ENCODE assay signal across 8 cellular contexts in genomic region chr19:57280165-57280912, GRCh38. TPM values are rescaled to one million over a fixed set of nuclear protein-coding genes. Genes with fewer than 3 reads are reported as not detected.
DNase-seq lines count a peak whose midpoint lies in the region; ATAC-seq and TF ChIP-seq lines count a peak whose summit lies in the region.

TSS of gene ZNF460 (plus strand) at chr19:57280485. CDS start at chr19:57280807, 322 bp downstream.

- 0% methylated on average over 9 of the region's 69 CpGs for WGBS in right lobe of liver (ENCODE audit: insufficient coverage, low coverage, low lambda C conversion rate, missing lambda C conversion rate)

- DNase-seq in CD1c-positive myeloid dendritic cell (ENCODE audit: extremely low spot score) (peak; percentile 99), NCI-H748 treated with DMSO at 0.1 percent for 48 hours (lab: John Stamatoyannopoulos, UW) (peak; percentile 96), right lobe of liver (peak; percentile 97)
- peak; percentile 96 for DNase-seq in activated CD4-positive, alpha-beta T cell treated with anti-CD3 and anti-CD28 coated beads, Interleukin-2, amount 50 U/mL, for 4 hours
- DNase-seq in stimulated activated CD4-positive, alpha-beta T cell treated with anti-CD3 and anti-CD28 coated beads, Interleukin-4, amount 100 ng/mL, for 4 hours: peak; percentile 95 to 96

- peak within 1 kb of the TSS; percentile 99 for H3K27ac ChIP-seq in duodenal mucosa (ENCODE audit: low read depth, low read length)
- H3K27ac ChIP-seq in right lobe of liver: peak within 1 kb of the TSS; percentile 90 to 98 (median 97)

- peaks cover 11 to 19% of the 10 kb centered on the region in 2 donors for H3K4me1 ChIP-seq in duodenal mucosa (ENCODE audit: control insufficient read depth in 1 of 2, insufficient read depth in 2 of 2, low read length in 2 of 2)
- peaks cover 0 to 19% (median 5%) of the 10 kb centered on the region in 4 donors for H3K4me1 ChIP-seq in right lobe of liver

- H3K27me3 ChIP-seq in duodenal mucosa (ENCODE audit: control insufficient read depth in 1 of 2, insufficient read depth in 2 of 2, low read length in 2 of 2) (no peaks in the 10 kb centered on the region), right lobe of liver (no peaks in the 10 kb centered on the region)

- no peak for TF ChIP-seq CTCF in right lobe of liver (IDR thresholded peaks at IDR 0.05)

- TF ChIP-seq POLR2A in right lobe of liver (IDR thresholded peaks at IDR 0.05): peak; percentile 81

- intact Hi-C loops in right lobe of liver (cut with DNase I): no loop called here

- no peaks in the 10 kb centered on the region for H3K9me3 ChIP-seq in duodenal mucosa (ENCODE audit: control insufficient read depth in 1 of 2, low read length in 2 of 2)
- H3K9me3 ChIP-seq in right lobe of liver: no peaks in the 10 kb centered on the region

- H3K36me3 ChIP-seq in duodenal mucosa (ENCODE audit: control insufficient read depth in 1 of 2, insufficient read depth in 2 of 2, low read length in 2 of 2) (peaks cover 8 to 19% of the 10 kb centered on the region in 2 donors), right lobe of liver (peaks cover 7 to 16% (median 9%) of the 10 kb centered on the region in 4 donors)

- ATAC-seq in GM19397 (IDR thresholded peaks at IDR 0.05; ENCODE audit: unreplicated experiment) (peak; percentile 72), HG03565 (IDR thresholded peaks at IDR 0.05; ENCODE audit: unreplicated experiment) (peak; percentile 53), right lobe of liver (peak; percentile 94 to 98 (median 97))

- H3K4me3 ChIP-seq in duodenal mucosa (ENCODE audit: low read depth in 1 of 2, low read length in 2 of 2): peak within 1 kb of the TSS; percentile 97 to 99
- H3K4me3 ChIP-seq in right lobe of liver: peak within 1 kb of the TSS; percentile 88 to 98 (median 97)

- H3K9ac ChIP-seq in duodenal mucosa (ENCODE audit: low read depth in 1 of 2, low read length in 2 of 2): peak within 1 kb of the TSS; percentile 98 to 99

RNA-seq across cellular contexts. Expression of gene ZNF460, which starts in this region (rescaled TPM):
- total RNA-seq in right lobe of liver: 10 to 100 TPM; 15.7 to 24.2 (median 21.8) TPM

Comparison
In these comparisons a context has a peak if more than half of its experiments do, and no peak if none do; other contexts are left out.
1. Peak in every context shown above with its lines: DNase-seq, ATAC-seq, H3K4me3 ChIP-seq and H3K27ac ChIP-seq.